In the genomic region with DNA sequence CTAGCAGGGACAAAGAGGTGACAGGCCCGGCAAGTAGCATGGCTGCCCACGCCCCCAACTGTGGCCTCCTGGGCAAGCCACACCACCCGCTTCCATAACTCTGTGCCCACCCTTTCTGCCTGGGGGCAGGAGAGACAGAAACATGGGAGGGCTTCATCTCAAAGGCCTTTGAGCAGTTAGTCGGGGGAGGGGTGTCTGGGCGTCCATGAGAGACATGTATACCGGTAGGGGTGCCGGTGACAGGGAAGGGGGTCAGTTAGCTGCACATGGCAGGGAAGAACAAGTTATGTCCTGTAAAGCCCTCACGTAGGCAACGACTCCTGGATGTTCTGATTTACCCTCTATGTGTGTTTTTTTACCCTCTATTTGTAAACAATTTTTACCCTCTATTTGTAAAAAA, we compare ENCODE assay signal across 2 cellular contexts.
TF ChIP-seq lines count a peak whose summit lies in the region.

No MANE protein-coding gene starts in this region.

TF ChIP-seq in SK-N-SH, 30 proteins besides CTCF, POLR2A, EP300 and RAD21 (continued from another document):
- TF ChIP-seq FOXJ3 (CRISPR knock-in tag; IDR thresholded peaks at IDR 0.05): no peak

TF ChIP-seq in SK-N-SH treated with all-trans-retinoic acid at 6 μM for 48 hours, 23 proteins besides CTCF, POLR2A, EP300 and RAD21 (continued from another document):
- TF ChIP-seq, protein P1, sequence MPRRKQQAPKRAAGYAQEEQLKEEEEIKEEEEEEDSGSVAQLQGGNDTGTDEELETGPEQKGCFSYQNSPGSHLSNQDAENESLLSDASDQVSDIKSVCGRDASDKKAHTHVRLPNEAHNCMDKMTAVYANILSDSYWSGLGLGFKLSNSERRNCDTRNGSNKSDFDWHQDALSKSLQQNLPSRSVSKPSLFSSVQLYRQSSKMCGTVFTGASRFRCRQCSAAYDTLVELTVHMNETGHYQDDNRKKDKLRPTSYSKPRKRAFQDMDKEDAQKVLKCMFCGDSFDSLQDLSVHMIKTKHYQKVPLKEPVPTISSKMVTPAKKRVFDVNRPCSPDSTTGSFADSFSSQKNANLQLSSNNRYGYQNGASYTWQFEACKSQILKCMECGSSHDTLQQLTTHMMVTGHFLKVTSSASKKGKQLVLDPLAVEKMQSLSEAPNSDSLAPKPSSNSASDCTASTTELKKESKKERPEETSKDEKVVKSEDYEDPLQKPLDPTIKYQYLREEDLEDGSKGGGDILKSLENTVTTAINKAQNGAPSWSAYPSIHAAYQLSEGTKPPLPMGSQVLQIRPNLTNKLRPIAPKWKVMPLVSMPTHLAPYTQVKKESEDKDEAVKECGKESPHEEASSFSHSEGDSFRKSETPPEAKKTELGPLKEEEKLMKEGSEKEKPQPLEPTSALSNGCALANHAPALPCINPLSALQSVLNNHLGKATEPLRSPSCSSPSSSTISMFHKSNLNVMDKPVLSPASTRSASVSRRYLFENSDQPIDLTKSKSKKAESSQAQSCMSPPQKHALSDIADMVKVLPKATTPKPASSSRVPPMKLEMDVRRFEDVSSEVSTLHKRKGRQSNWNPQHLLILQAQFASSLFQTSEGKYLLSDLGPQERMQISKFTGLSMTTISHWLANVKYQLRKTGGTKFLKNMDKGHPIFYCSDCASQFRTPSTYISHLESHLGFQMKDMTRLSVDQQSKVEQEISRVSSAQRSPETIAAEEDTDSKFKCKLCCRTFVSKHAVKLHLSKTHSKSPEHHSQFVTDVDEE (CRISPR knock-in tag; IDR thresholded peaks at IDR 0.05): no peak
- TF ChIP-seq ARNTL (CRISPR knock-in tag; IDR thresholded peaks at IDR 0.05; ENCODE audit: borderline replicate concordance, low read depth): no peak
- TF ChIP-seq TOX (CRISPR knock-in tag; IDR thresholded peaks at IDR 0.05; ENCODE audit: borderline replicate concordance): no peak
- TF ChIP-seq ZC3H10 (CRISPR knock-in tag; IDR thresholded peaks at IDR 0.05): no peak
- TF ChIP-seq, protein P2, sequence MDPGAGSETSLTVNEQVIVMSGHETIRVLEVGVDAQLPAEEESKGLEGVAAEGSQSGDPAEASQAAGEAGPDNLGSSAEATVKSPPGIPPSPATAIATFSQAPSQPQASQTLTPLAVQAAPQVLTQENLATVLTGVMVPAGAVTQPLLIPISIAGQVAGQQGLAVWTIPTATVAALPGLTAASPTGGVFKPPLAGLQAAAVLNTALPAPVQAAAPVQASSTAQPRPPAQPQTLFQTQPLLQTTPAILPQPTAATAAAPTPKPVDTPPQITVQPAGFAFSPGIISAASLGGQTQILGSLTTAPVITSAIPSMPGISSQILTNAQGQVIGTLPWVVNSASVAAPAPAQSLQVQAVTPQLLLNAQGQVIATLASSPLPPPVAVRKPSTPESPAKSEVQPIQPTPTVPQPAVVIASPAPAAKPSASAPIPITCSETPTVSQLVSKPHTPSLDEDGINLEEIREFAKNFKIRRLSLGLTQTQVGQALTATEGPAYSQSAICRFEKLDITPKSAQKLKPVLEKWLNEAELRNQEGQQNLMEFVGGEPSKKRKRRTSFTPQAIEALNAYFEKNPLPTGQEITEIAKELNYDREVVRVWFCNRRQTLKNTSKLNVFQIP (CRISPR knock-in tag; IDR thresholded peaks at IDR 0.05; ENCODE audit: borderline replicate concordance, low read depth): no peak
- TF ChIP-seq, protein P3, sequence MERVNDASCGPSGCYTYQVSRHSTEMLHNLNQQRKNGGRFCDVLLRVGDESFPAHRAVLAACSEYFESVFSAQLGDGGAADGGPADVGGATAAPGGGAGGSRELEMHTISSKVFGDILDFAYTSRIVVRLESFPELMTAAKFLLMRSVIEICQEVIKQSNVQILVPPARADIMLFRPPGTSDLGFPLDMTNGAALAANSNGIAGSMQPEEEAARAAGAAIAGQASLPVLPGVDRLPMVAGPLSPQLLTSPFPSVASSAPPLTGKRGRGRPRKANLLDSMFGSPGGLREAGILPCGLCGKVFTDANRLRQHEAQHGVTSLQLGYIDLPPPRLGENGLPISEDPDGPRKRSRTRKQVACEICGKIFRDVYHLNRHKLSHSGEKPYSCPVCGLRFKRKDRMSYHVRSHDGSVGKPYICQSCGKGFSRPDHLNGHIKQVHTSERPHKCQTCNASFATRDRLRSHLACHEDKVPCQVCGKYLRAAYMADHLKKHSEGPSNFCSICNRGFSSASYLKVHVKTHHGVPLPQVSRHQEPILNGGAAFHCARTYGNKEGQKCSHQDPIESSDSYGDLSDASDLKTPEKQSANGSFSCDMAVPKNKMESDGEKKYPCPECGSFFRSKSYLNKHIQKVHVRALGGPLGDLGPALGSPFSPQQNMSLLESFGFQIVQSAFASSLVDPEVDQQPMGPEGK (CRISPR knock-in tag; IDR thresholded peaks at IDR 0.05; ENCODE audit: borderline replicate concordance): no peak
- no peak for TF ChIP-seq PPARA (CRISPR knock-in tag; IDR thresholded peaks at IDR 0.05; ENCODE audit: borderline replicate concordance)
- TF ChIP-seq, protein P4, sequence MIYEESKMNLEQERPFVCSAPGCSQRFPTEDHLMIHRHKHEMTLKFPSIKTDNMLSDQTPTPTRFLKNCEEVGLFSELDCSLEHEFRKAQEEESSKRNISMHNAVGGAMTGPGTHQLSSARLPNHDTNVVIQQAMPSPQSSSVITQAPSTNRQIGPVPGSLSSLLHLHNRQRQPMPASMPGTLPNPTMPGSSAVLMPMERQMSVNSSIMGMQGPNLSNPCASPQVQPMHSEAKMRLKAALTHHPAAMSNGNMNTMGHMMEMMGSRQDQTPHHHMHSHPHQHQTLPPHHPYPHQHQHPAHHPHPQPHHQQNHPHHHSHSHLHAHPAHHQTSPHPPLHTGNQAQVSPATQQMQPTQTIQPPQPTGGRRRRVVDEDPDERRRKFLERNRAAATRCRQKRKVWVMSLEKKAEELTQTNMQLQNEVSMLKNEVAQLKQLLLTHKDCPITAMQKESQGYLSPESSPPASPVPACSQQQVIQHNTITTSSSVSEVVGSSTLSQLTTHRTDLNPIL (CRISPR knock-in tag; IDR thresholded peaks at IDR 0.05; ENCODE audit: low read depth): no peak
- no peak for TF ChIP-seq BACH2 (CRISPR knock-in tag; IDR thresholded peaks at IDR 0.05; ENCODE audit: borderline replicate concordance)
- TF ChIP-seq OSR1 (CRISPR knock-in tag; IDR thresholded peaks at IDR 0.05): no peak
- TF ChIP-seq ZNF565 (CRISPR knock-in tag; conservative IDR thresholded peaks at IDR 0.05; ENCODE audit: low read depth): no peak
- TF ChIP-seq CSDC2 (CRISPR knock-in tag; IDR thresholded peaks at IDR 0.05): no peak
- no peak for TF ChIP-seq ESRRG (CRISPR knock-in tag; IDR thresholded peaks at IDR 0.05)
